ENCODE assay signal across 16 cellular contexts in the genomic region with DNA sequence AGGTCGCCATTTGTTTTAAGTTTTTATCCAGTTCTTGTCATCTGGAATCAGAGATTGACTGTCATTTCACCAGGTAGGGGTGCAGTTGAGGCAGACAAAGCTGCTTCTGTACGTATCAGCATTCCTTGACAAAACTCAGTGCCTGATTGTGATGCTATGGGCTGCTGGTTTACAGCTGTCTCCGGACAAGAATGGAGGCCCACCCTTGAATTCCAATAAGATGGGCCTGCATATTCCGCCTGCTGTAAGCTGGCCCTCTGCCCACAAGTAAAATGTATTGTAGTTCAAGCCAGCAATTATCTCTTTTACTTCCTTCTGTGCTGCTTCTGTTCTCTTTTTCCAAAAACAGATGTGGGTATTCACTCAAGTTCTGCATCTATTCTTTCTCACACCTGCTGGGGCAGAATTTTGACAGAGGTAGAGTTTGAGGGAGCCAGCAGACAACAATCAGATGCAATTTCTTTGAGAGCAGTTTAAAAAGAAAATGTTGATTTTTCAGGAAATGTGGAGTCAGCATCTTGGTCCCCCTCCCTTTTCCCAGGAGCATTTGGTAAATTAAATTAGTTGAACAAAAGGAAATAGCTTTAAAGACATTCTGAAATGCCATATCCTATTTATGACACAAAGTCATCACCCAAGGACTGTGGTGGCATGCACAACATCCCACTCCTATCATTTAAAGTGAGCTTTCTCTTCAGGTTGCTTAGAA. TPM values are rescaled to one million over a fixed set of nuclear protein-coding genes. Genes with fewer than 3 reads are reported as not detected.
DNase-seq lines count a peak whose midpoint lies in the region; ATAC-seq and TF ChIP-seq lines count a peak whose summit lies in the region.
"Had no signal": no experiment of that assay in that cellular context is flagged by ENCODE, and none has a peak within 500 bp of the region (broad histone marks: within the 10 kb centered on the region; RNA-seq: fewer than 3 reads in every experiment).

No MANE protein-coding gene starts in this region.

- TF ChIP-seq EP300 in transverse colon (IDR thresholded peaks at IDR 0.05; ENCODE audit: low read depth) = no peak

- H3K4me1 ChIP-seq in BE2C (no peaks in the 10 kb centered on the region), MM.1S (ENCODE audit: low read length) (no peaks in the 10 kb centered on the region), transverse colon (no peaks in the 10 kb centered on the region)
- H3K4me1 ChIP-seq: Peyer's patch had no signal

- 57 to 65% methylated on average over 2 to 4 of the region's 4 CpGs for WGBS in transverse colon (ENCODE audit: low coverage in 1 of 2), 2 donors

- ATAC-seq in WTC11 (peak; percentile 46; the same call in 1 of the 2 replicates), GM18502 (IDR thresholded peaks at IDR 0.05; ENCODE audit: poor library complexity, unreplicated experiment) (no peak)

- H3K27me3 ChIP-seq in BE2C (no peaks in the 10 kb centered on the region), MM.1S (replicated peaks; ENCODE audit: insufficient read depth, low read length) (no peaks in the 10 kb centered on the region), transverse colon (no peaks in the 10 kb centered on the region)
- H3K27me3 ChIP-seq: Peyer's patch had no signal

- no peaks in the 10 kb centered on the region for H3F3A ChIP-seq in MM.1S (ENCODE audit: insufficient read depth, low read length)

- H3K9me2 ChIP-seq in MM.1S (replicated peaks; ENCODE audit: insufficient read depth, low read length) = no peaks in the 10 kb centered on the region

- H2AFZ ChIP-seq in MM.1S (ENCODE audit: low read length) = no peak overlapping the region

- H3K27ac Mint-ChIP-seq in WTC11 (no peak overlapping the region), nephron (peak overlapping the region; percentile 15 to 70 (median 16))
- H3K27ac Mint-ChIP-seq: H9 had no signal

- H3K27ac ChIP-seq in MM.1S (ENCODE audit: low read length) = no peak overlapping the region
- H3K27ac ChIP-seq in transverse colon = no peak overlapping the region
- H3K27ac ChIP-seq: C4-2B, Peyer's patch had no signal

- no peak overlapping the region for H3K4me3 Mint-ChIP-seq in WTC11
- no peak overlapping the region for H3K4me3 Mint-ChIP-seq in nephron
- H3K4me3 Mint-ChIP-seq: H9 had no signal

- peaks cover 7% of the 10 kb centered on the region for H3K4me1 Mint-ChIP-seq in WTC11
- peaks cover 20% of the 10 kb centered on the region for H3K4me1 Mint-ChIP-seq in nephron

- POLR2A ChIA-PET in WTC11 (lab: Charles Lee) = no interaction called here

- in situ Hi-C loops in KBM-7 (cut with MboI; ENCODE audit: low pct_unique_long_range_greater_than_20kb, low sequenced_read_pairs) (no loop called here), transverse colon (cut with MboI; ENCODE audit: low pct_ligation_motif_present in 1 of 4, low pct_unique_long_range_greater_than_20kb in 1 of 4, low sequenced_read_pairs in 3 of 4) (no loop called here)

- TF ChIP-seq POLR2A in transverse colon (IDR thresholded peaks at IDR 0.05) = no peak

- H3K36me3 Mint-ChIP-seq in WTC11 = no peaks in the 10 kb centered on the region
- no peaks in the 10 kb centered on the region for H3K36me3 Mint-ChIP-seq in nephron (ENCODE audit: low read depth)

- TF ChIP-seq CTCF in BE2C (IDR thresholded peaks at IDR 0.05; ENCODE audit: low read depth, low read length) (no peak), WTC11 (IDR thresholded peaks at IDR 0.05) (no peak), nephron (IDR thresholded peaks at IDR 0.05; ENCODE audit: unreplicated experiment in 3 of 3) (no peak), MM.1S (IDR thresholded peaks at IDR 0.05; ENCODE audit: low read length) (no peak), transverse colon (IDR thresholded peaks at IDR 0.05) (no peak)

- H3K9me3 Mint-ChIP-seq in WTC11 = no peaks in the 10 kb centered on the region
- no peaks in the 10 kb centered on the region for H3K9me3 Mint-ChIP-seq in nephron
- H3K9me3 Mint-ChIP-seq: H9 had no signal

- H3K4me2 ChIP-seq in MM.1S (ENCODE audit: low read depth, low read length) = no peak overlapping the region

- intact Hi-C loops in transverse colon (cut with DNase I; ENCODE audit: low total_unique reads) = no loop called here

- no peaks in the 10 kb centered on the region for H3K27me3 Mint-ChIP-seq in WTC11 (ENCODE audit: low read depth)
- H3K27me3 Mint-ChIP-seq in nephron (ENCODE audit: low read depth) = no peaks in the 10 kb centered on the region

- no peaks in the 10 kb centered on the region for H3K36me3 ChIP-seq in BE2C
- H3K36me3 ChIP-seq in MM.1S (replicated peaks; ENCODE audit: insufficient read depth, low read length) = no peaks in the 10 kb centered on the region
- no peaks in the 10 kb centered on the region for H3K36me3 ChIP-seq in transverse colon
- H3K36me3 ChIP-seq: Peyer's patch had no signal

- no peaks in the 10 kb centered on the region for H3K9me3 ChIP-seq in BE2C
- no peaks in the 10 kb centered on the region for H3K9me3 ChIP-seq in MM.1S (replicated peaks; ENCODE audit: insufficient read depth, low read length)
- H3K9me3 ChIP-seq in transverse colon = no peaks in the 10 kb centered on the region
- H3K9me3 ChIP-seq: Peyer's patch had no signal

- no peaks in the 10 kb centered on the region for H3K79me2 ChIP-seq in MM.1S (ENCODE audit: low read length)

- CTCF ChIA-PET in WTC11 (lab: Charles Lee) = interaction anchor here (0.7 to 2.2 kb wide), 5 partner anchors 68 to 402 kb away, joined by 3 to 6 read pairs (median 3); no protein-coding TSS in a partner anchor

- no peak overlapping the region for H3K4me3 ChIP-seq in BE2C (ENCODE audit: low read depth, low read length)
- no peak overlapping the region for H3K4me3 ChIP-seq in MM.1S (ENCODE audit: low read length)
- no peak overlapping the region for H3K4me3 ChIP-seq in transverse colon
- H3K4me3 ChIP-seq: Peyer's patch had no signal

- H3K9ac ChIP-seq in MM.1S (ENCODE audit: low read length) = no peak overlapping the region

- DNase-seq in BE2C (peak; percentile 36), KBM-7 (peak; percentile 26), WTC11 (ENCODE audit: low spot score) (no peak), MM.1S (no peak), transverse colon (no peak)
- DNase-seq: H9, MV-4-11, NCI-H1417 treated with DMSO at 0.1 percent for 48 hours, NCI-H2029 treated with DMSO at 0.1 percent for 48 hours, NCI-H226, NCI-H748 treated with DMSO at 0.1 percent for 48 hours, Peyer's patch, SHP77 treated with DMSO at 0.1 percent for 48 hours had no signal

- H4K20me1 ChIP-seq in MM.1S (ENCODE audit: insufficient read depth, low read length) = no peaks in the 10 kb centered on the region

TF ChIP-seq in WTC11, 78 proteins besides CTCF, POLR2A, EP300 and RAD21 (continues in another document):
- TF ChIP-seq, protein P1, sequence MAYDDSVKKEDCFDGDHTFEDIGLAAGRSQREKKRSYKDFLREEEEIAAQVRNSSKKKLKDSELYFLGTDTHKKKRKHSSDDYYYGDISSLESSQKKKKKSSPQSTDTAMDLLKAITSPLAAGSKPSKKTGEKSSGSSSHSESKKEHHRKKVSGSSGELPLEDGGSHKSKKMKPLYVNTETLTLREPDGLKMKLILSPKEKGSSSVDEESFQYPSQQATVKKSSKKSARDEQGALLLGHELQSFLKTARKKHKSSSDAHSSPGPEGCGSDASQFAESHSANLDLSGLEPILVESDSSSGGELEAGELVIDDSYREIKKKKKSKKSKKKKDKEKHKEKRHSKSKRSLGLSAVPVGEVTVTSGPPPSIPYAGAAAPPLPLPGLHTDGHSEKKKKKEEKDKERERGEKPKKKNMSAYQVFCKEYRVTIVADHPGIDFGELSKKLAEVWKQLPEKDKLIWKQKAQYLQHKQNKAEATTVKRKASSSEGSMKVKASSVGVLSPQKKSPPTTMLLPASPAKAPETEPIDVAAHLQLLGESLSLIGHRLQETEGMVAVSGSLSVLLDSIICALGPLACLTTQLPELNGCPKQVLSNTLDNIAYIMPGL (CRISPR knock-in tag; IDR thresholded peaks at IDR 0.05) = no peak
- no peak for TF ChIP-seq FOXK1 (CRISPR knock-in tag; IDR thresholded peaks at IDR 0.05)
- TF ChIP-seq SMAD4 (CRISPR knock-in tag; IDR thresholded peaks at IDR 0.05) = no peak
- TF ChIP-seq MAX (CRISPR knock-in tag; IDR thresholded peaks at IDR 0.05) = no peak
- TF ChIP-seq KAT7 (CRISPR knock-in tag; IDR thresholded peaks at IDR 0.05; ENCODE audit: borderline replicate concordance) = no peak
- TF ChIP-seq SP1 (CRISPR knock-in tag; conservative IDR thresholded peaks at IDR 0.05) = no peak

RNA-seq across cellular contexts. Expression of gene IQCH, which starts 53.5 kb away (rescaled TPM):
- not detected for polyA plus RNA-seq in BE2C (2012; ENCODE audit: insufficient read depth, insufficient read length, low read depth)
- 1.9 to 2.0 TPM (median 1.9 TPM) in 3 replicates for total RNA-seq in WTC11 (2021)
- total RNA-seq in transverse colon = 1 to 10 TPM in 3 of 4 donors, under 1 TPM in 1; 0.40 to 5.2 (median 1.9) TPM

RNA-seq across cellular contexts. Expression of gene AAGAB, which starts 53.6 kb away (rescaled TPM):
- 55.1 TPM for polyA plus RNA-seq in BE2C (2012; ENCODE audit: insufficient read depth, insufficient read length, low read depth)
- 36.6 to 41.7 TPM (median 37.2 TPM) in 3 replicates for total RNA-seq in WTC11 (2021)
- total RNA-seq in transverse colon = 100 to 1,000 TPM in 1 of 4 donors, 10 to 100 TPM in 3; 39.7 to 343 (median 54.1) TPM

Comparison
In these comparisons a context has a peak if more than half of its experiments do, and no peak if none do; other contexts are left out.
1. DNase-seq: peak in BE2C (single experiment) and KBM-7 (single experiment); none in WTC11 (single experiment), MM.1S (single experiment) and transverse colon (single experiment).